In genomic region chr1:248046536-248046935, GRCh38 we compare ENCODE assay signal across 4 cellular contexts. TPM values are rescaled to one million over a fixed set of nuclear protein-coding genes. Genes with fewer than 3 reads are reported as not detected.
"Had no signal": no experiment of that assay in that cellular context is flagged by ENCODE, and none has a peak within 500 bp of the region (broad histone marks: within the 10 kb centered on the region; RNA-seq: fewer than 3 reads in every experiment).

Gene OR2L3, plus strand, starts transcription at chr1:248046836. Its CDS starts 13,846 bp downstream, at chr1:248060682.

- H3K4me3 ChIP-seq: GM12878 had no signal

- ATAC-seq: GM12878 had no signal

- DNase-seq: GDM1, GF-D8 had no signal

RNA-seq across cellular contexts. Expression of gene OR2L3, which starts in this region (rescaled TPM):
- total RNA-seq: G401, GM12878 had no signal
